26 cellular contexts compared by ENCODE assay signal in the genomic region with DNA sequence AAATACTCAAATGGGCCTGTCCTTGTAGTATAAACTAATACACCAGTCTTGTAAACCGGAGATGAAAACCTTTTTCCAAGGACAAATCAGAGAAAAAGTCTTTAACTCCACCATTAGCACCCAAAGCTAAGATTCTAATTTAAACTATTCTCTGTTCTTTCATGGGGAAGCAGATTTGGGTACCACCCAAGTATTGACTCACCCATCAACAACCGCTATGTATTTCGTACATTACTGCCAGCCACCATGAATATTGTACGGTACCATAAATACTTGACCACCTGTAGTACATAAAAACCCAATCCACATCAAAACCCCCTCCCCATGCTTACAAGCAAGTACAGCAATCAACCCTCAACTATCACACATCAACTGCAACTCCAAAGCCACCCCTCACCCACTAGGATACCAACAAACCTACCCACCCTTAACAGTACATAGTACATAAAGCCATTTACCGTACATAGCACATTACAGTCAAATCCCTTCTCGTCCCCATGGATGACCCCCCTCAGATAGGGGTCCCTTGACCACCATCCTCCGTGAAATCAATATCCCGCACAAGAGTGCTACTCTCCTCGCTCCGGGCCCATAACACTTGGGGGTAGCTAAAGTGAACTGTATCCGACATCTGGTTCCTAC.
"Had no signal": no experiment of that assay in that cellular context is flagged by ENCODE, and none has a peak within 500 bp of the region (broad histone marks: within the 10 kb centered on the region; RNA-seq: fewer than 3 reads in every experiment).

No MANE protein-coding gene starts in this region.

- H3K4me3 ChIP-seq: coronary artery, dorsolateral prefrontal cortex, esophagus muscularis mucosa, gastroesophageal sphincter, heart left ventricle, hepatocyte, left ventricle myocardium inferior, lower lobe of right lung, mucosa of descending colon had no signal

- H3K4me3 Mint-ChIP-seq: immature natural killer cell, mesothelial cell of epicardium, naive B cell had no signal

- H3K27ac Mint-ChIP-seq: immature natural killer cell, mesothelial cell of epicardium, naive B cell had no signal

- H3K27me3 ChIP-seq: dorsolateral prefrontal cortex, esophagus muscularis mucosa, foreskin keratinocyte, gastroesophageal sphincter, heart left ventricle, hepatocyte had no signal

- H3K9me3 Mint-ChIP-seq: immature natural killer cell, mesothelial cell of epicardium, naive B cell had no signal

- ATAC-seq: foreskin keratinocyte, gastroesophageal sphincter, heart left ventricle, left colon, left lobe of liver, lower lobe of right lung, mucosa of descending colon had no signal

- H3K4me1 Mint-ChIP-seq: immature natural killer cell, mesothelial cell of epicardium, naive B cell had no signal

- H3K27me3 Mint-ChIP-seq: naive B cell had no signal

- H3K9me3 ChIP-seq: esophagus muscularis mucosa, gastroesophageal sphincter, heart left ventricle, left ventricle myocardium inferior, lower lobe of right lung, mucosa of descending colon had no signal

- H3K79me2 ChIP-seq: hepatocyte had no signal

- FAIRE-seq: colon, endothelial cell of umbilical vein, frontal cortex, kidney had no signal

- H3K27ac ChIP-seq: coronary artery, dorsolateral prefrontal cortex, esophagus muscularis mucosa, foreskin keratinocyte, gastroesophageal sphincter, heart left ventricle, hepatocyte, left ventricle myocardium inferior, lower lobe of right lung had no signal

- H3K36me3 Mint-ChIP-seq: immature natural killer cell, mesothelial cell of epicardium, naive B cell had no signal

- DNase-seq: dermis blood vessel endothelial cell; dorsolateral prefrontal cortex; effector CD4-positive, alpha-beta T cell; effector memory CD4-positive, alpha-beta T cell; foreskin keratinocyte; heart left ventricle; hypothalamus; immature natural killer cell; islet precursor cell; kidney; kidney glomerular epithelial cell; left colon; left ventricle myocardium inferior; lower lobe of right lung; mesenchymal stem cell; mucosa of descending colon; naive B cell had no signal

- H2AFZ ChIP-seq: hepatocyte had no signal

- H3K4me2 ChIP-seq: hepatocyte had no signal

- H3K4me1 ChIP-seq: esophagus muscularis mucosa, foreskin keratinocyte, gastroesophageal sphincter, heart left ventricle, left ventricle myocardium inferior, lower lobe of right lung had no signal

- H3K36me3 ChIP-seq: esophagus muscularis mucosa, gastroesophageal sphincter, heart left ventricle, left ventricle myocardium inferior, lower lobe of right lung had no signal
